ENCODE assay signal across 29 cellular contexts in the genomic region with DNA sequence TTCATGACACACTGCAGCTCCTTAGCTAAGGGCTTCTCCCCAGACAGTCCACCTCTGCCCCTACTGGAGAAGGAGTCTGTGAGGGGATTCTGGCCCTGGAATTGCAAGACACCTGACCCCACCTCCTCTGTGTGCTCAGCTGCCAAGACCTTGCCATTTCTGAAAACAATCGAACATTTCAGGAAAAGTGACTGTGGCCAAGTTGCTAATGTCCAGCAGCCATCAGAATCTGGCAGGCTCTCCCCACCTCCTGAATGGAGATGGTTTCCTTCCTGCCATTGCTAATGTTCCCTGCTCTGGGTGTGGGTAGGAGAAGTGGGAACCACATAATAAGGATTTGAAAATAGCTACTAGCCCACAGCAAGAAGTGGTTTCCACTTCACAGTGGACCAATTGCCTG.
"Had no signal": no experiment of that assay in that cellular context is flagged by ENCODE, and none has a peak within 500 bp of the region (broad histone marks: within the 10 kb centered on the region; RNA-seq: fewer than 3 reads in every experiment).

No MANE protein-coding gene starts in this region.

- H3K9ac ChIP-seq: SK-N-SH had no signal

- H3K9me3 ChIP-seq: MG63, SJSA1 had no signal

- FAIRE-seq: bronchial epithelial cell, RCC 7860 had no signal

- H3K4me3 ChIP-seq: MG63, PC-9, SJSA1 had no signal

- H3K36me3 ChIP-seq: MG63, SJSA1 had no signal

- H2AFZ ChIP-seq: PC-9 had no signal

- DNase-seq: activated CD4-positive, alpha-beta T cell treated with anti-CD3 and anti-CD28 coated beads for 36 hours; activated CD4-positive, alpha-beta T cell treated with anti-CD3 and anti-CD28 coated beads, Interleukin-2, amount 10 ng/mL, durations not matched to agents 7 days and 5 days; activated CD4-positive, alpha-beta T cell treated with anti-CD3 and anti-CD28 coated beads, Interleukin-2, amount 50 U/mL, for 48 hours; activated CD8-positive, alpha-beta memory T cell treated with anti-CD3 and anti-CD28 coated beads, Interleukin-2, amount 50 U/mL, for 48 hours; activated CD8-positive, alpha-beta T cell treated with anti-CD3 and anti-CD28 coated beads, Interleukin-2, amount 10 ng/mL, durations not matched to agents 7 days and 5 days; activated effector memory CD4-positive, alpha-beta T cell treated with Interleukin-2 at 50 U/mL for 16 hours; activated naive CD4-positive, alpha-beta T cell treated with anti-CD3 and anti-CD28 coated beads, Interleukin-2, amount 10 ng/mL, durations not matched to agents 7 days and 5 days; activated naive CD8-positive, alpha-beta T cell treated with anti-CD3 and anti-CD28 coated beads, Interleukin-2, amount 50 U/mL, for 24 hours; activated T-cell treated with anti-CD3 and anti-CD28 coated beads, Interleukin-2, amount 50 U/mL, for 48 hours; anterior cingulate cortex; Kasumi-1; KG1; MG63; NCI-H1092; NCI-H146; NCI-H187; NCI-H2029 treated with DMSO at 0.1 percent for 48 hours; NCI-H2107; NCI-H2171; NCI-H510A; NCI-H526; PC-9; SHP77 treated with DMSO at 0.1 percent for 48 hours; SK-N-SH had no signal

- H3K27ac ChIP-seq: PC-9, SJSA1 had no signal

- H3K4me1 ChIP-seq: SJSA1 had no signal

- ATAC-seq: activated CD4-positive, alpha-beta T cell treated with anti-CD3 and anti-CD28 coated beads for 36 hours; activated CD4-positive, CD25-positive, alpha-beta regulatory T cell treated with anti-CD3 and anti-CD28 coated beads, Interleukin-2, amount 50 U/mL, for 24 hours; activated CD8-positive, alpha-beta T cell treated with anti-CD3 and anti-CD28 coated beads, Interleukin-2, amount 10 ng/mL, durations not matched to agents 7 days and 5 days; activated naive CD8-positive, alpha-beta T cell treated with anti-CD3 and anti-CD28 coated beads, Interleukin-2, amount 50 U/mL, for 24 hours; WTC11 had no signal

- H3K4me2 ChIP-seq: PC-9, SK-N-SH had no signal
